In the genomic region with DNA sequence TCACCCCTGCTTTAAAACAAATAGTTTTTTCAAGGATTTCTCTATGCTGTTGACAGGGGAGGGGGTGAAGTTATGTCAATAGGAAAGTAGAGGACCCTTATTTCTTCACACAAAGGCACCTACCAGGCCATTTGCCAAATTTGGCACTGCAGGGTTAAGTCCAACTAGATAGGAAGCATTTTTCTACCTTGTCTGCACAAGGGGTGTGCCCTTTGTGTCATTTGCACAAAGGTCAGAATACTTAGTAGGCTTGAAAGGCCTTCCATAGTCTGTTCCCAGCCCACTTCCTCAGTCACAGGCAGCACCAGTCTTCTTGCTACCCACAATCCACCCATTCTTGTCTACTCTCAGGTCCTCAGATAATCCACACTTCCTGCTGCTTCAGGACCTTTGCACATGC, we compare ENCODE assay signal across 1 cellular context.
TF ChIP-seq lines count a peak whose summit lies in the region.

No MANE protein-coding gene starts in this region.

TF ChIP-seq in HepG2, 621 proteins besides CTCF, POLR2A, EP300 and RAD21 (continues in another document):
- TF ChIP-seq ZNF652 (CRISPR knock-in tag; IDR thresholded peaks at IDR 0.05; ENCODE audit: borderline replicate concordance, low read depth), result peak; percentile 55; the same call in 1 of the 2 replicates
- no peak for TF ChIP-seq NFYC (CRISPR knock-in tag; IDR thresholded peaks at IDR 0.05)
- TF ChIP-seq PRPF4 (IDR thresholded peaks at IDR 0.05; ENCODE audit: low read depth, low read length, poor library complexity, severe bottlenecking), result no peak
- no peak for TF ChIP-seq ZNF713 (CRISPR knock-in tag; IDR thresholded peaks at IDR 0.05)
- TF ChIP-seq NR2F1 (CRISPR knock-in tag; IDR thresholded peaks at IDR 0.05), result no peak
- TF ChIP-seq, protein P1, sequence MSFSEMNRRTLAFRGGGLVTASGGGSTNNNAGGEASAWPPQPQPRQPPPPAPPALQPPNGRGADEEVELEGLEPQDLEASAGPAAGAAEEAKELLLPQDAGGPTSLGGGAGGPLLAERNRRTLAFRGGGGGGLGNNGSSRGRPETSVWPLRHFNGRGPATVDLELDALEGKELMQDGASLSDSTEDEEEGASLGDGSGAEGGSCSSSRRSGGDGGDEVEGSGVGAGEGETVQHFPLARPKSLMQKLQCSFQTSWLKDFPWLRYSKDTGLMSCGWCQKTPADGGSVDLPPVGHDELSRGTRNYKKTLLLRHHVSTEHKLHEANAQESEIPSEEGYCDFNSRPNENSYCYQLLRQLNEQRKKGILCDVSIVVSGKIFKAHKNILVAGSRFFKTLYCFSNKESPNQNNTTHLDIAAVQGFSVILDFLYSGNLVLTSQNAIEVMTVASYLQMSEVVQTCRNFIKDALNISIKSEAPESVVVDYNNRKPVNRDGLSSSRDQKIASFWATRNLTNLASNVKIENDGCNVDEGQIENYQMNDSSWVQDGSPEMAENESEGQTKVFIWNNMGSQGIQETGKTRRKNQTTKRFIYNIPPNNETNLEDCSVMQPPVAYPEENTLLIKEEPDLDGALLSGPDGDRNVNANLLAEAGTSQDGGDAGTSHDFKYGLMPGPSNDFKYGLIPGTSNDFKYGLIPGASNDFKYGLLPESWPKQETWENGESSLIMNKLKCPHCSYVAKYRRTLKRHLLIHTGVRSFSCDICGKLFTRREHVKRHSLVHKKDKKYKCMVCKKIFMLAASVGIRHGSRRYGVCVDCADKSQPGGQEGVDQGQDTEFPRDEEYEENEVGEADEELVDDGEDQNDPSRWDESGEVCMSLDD (CRISPR knock-in tag; IDR thresholded peaks at IDR 0.05; ENCODE audit: borderline replicate concordance), result no peak
- TF ChIP-seq, protein P2, sequence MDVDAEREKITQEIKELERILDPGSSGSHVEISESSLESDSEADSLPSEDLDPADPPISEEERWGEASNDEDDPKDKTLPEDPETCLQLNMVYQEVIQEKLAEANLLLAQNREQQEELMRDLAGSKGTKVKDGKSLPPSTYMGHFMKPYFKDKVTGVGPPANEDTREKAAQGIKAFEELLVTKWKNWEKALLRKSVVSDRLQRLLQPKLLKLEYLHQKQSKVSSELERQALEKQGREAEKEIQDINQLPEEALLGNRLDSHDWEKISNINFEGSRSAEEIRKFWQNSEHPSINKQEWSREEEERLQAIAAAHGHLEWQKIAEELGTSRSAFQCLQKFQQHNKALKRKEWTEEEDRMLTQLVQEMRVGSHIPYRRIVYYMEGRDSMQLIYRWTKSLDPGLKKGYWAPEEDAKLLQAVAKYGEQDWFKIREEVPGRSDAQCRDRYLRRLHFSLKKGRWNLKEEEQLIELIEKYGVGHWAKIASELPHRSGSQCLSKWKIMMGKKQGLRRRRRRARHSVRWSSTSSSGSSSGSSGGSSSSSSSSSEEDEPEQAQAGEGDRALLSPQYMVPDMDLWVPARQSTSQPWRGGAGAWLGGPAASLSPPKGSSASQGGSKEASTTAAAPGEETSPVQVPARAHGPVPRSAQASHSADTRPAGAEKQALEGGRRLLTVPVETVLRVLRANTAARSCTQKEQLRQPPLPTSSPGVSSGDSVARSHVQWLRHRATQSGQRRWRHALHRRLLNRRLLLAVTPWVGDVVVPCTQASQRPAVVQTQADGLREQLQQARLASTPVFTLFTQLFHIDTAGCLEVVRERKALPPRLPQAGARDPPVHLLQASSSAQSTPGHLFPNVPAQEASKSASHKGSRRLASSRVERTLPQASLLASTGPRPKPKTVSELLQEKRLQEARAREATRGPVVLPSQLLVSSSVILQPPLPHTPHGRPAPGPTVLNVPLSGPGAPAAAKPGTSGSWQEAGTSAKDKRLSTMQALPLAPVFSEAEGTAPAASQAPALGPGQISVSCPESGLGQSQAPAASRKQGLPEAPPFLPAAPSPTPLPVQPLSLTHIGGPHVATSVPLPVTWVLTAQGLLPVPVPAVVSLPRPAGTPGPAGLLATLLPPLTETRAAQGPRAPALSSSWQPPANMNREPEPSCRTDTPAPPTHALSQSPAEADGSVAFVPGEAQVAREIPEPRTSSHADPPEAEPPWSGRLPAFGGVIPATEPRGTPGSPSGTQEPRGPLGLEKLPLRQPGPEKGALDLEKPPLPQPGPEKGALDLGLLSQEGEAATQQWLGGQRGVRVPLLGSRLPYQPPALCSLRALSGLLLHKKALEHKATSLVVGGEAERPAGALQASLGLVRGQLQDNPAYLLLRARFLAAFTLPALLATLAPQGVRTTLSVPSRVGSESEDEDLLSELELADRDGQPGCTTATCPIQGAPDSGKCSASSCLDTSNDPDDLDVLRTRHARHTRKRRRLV (CRISPR knock-in tag; IDR thresholded peaks at IDR 0.05), result no peak
- TF ChIP-seq SRF (IDR thresholded peaks at IDR 0.05; ENCODE audit: low read depth, low read length), result peak; percentile 82; the same call in 1 of the 2 replicates
- TF ChIP-seq NR2C2 (CRISPR knock-in tag; IDR thresholded peaks at IDR 0.05; ENCODE audit: borderline replicate concordance), result no peak
- TF ChIP-seq ZNF260 (CRISPR knock-in tag; IDR thresholded peaks at IDR 0.05; ENCODE audit: borderline replicate concordance, low read depth), result no peak
- TF ChIP-seq MBNL3 (CRISPR knock-in tag; conservative IDR thresholded peaks at IDR 0.05), result no peak
- TF ChIP-seq, protein P3, sequence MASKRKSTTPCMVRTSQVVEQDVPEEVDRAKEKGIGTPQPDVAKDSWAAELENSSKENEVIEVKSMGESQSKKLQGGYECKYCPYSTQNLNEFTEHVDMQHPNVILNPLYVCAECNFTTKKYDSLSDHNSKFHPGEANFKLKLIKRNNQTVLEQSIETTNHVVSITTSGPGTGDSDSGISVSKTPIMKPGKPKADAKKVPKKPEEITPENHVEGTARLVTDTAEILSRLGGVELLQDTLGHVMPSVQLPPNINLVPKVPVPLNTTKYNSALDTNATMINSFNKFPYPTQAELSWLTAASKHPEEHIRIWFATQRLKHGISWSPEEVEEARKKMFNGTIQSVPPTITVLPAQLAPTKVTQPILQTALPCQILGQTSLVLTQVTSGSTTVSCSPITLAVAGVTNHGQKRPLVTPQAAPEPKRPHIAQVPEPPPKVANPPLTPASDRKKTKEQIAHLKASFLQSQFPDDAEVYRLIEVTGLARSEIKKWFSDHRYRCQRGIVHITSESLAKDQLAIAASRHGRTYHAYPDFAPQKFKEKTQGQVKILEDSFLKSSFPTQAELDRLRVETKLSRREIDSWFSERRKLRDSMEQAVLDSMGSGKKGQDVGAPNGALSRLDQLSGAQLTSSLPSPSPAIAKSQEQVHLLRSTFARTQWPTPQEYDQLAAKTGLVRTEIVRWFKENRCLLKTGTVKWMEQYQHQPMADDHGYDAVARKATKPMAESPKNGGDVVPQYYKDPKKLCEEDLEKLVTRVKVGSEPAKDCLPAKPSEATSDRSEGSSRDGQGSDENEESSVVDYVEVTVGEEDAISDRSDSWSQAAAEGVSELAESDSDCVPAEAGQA (IDR thresholded peaks at IDR 0.05; ENCODE audit: low read depth), result no peak
- TF ChIP-seq, protein P3 (CRISPR knock-in tag; IDR thresholded peaks at IDR 0.05; ENCODE audit: borderline replicate concordance), result no peak
- TF ChIP-seq ZSCAN12 (CRISPR knock-in tag; IDR thresholded peaks at IDR 0.05), result no peak
- no peak for TF ChIP-seq SRSF9 (IDR thresholded peaks at IDR 0.05; ENCODE audit: borderline replicate concordance, insufficient read depth, low read depth, low read length, poor library complexity, severe bottlenecking)
- TF ChIP-seq ZKSCAN1 (IDR thresholded peaks at IDR 0.05; ENCODE audit: low read length), result peak; percentile 28; the same call in 1 of the 2 replicates
- TF ChIP-seq, protein P4, sequence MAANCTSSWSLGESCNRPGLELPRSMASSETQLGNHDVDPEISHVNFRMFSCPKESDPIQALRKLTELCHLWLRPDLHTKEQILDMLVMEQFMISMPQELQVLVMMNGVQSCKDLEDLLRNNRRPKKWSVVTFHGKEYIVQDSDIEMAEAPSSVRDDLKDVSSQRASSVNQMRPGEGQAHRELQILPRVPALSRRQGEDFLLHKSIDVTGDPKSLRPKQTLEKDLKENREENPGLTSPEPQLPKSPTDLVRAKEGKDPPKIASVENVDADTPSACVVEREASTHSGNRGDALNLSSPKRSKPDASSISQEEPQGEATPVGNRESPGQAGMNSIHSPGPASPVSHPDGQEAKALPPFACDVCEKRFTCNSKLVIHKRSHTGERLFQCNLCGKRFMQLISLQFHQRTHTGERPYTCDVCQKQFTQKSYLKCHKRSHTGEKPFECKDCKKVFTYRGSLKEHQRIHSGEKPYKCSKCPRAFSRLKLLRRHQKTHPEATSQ (CRISPR knock-in tag; IDR thresholded peaks at IDR 0.05; ENCODE audit: borderline replicate concordance), result no peak
- no peak for TF ChIP-seq PITX1 (CRISPR knock-in tag; IDR thresholded peaks at IDR 0.05)
- TF ChIP-seq, protein P5, sequence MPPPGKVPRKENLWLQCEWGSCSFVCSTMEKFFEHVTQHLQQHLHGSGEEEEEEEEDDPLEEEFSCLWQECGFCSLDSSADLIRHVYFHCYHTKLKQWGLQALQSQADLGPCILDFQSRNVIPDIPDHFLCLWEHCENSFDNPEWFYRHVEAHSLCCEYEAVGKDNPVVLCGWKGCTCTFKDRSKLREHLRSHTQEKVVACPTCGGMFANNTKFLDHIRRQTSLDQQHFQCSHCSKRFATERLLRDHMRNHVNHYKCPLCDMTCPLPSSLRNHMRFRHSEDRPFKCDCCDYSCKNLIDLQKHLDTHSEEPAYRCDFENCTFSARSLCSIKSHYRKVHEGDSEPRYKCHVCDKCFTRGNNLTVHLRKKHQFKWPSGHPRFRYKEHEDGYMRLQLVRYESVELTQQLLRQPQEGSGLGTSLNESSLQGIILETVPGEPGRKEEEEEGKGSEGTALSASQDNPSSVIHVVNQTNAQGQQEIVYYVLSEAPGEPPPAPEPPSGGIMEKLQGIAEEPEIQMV (CRISPR knock-in tag; IDR thresholded peaks at IDR 0.05; ENCODE audit: low read depth), result no peak
- no peak for TF ChIP-seq SYNCRIP (IDR thresholded peaks at IDR 0.05; ENCODE audit: insufficient read depth, low read depth, low read length)
- no peak for TF ChIP-seq SOX13 (IDR thresholded peaks at IDR 0.05)
- no peak for TF ChIP-seq SOX13 (CRISPR knock-in tag; conservative IDR thresholded peaks at IDR 0.05 in 1 of 2, IDR thresholded peaks at IDR 0.05 in 1 of 2)
- TF ChIP-seq SOX6 (IDR thresholded peaks at IDR 0.05), result no peak
- TF ChIP-seq SOX6 (CRISPR knock-in tag; IDR thresholded peaks at IDR 0.05), result 0 out of 2 replicates have a peak, but pooled peaks have one; percentile 12
- TF ChIP-seq, protein P6, sequence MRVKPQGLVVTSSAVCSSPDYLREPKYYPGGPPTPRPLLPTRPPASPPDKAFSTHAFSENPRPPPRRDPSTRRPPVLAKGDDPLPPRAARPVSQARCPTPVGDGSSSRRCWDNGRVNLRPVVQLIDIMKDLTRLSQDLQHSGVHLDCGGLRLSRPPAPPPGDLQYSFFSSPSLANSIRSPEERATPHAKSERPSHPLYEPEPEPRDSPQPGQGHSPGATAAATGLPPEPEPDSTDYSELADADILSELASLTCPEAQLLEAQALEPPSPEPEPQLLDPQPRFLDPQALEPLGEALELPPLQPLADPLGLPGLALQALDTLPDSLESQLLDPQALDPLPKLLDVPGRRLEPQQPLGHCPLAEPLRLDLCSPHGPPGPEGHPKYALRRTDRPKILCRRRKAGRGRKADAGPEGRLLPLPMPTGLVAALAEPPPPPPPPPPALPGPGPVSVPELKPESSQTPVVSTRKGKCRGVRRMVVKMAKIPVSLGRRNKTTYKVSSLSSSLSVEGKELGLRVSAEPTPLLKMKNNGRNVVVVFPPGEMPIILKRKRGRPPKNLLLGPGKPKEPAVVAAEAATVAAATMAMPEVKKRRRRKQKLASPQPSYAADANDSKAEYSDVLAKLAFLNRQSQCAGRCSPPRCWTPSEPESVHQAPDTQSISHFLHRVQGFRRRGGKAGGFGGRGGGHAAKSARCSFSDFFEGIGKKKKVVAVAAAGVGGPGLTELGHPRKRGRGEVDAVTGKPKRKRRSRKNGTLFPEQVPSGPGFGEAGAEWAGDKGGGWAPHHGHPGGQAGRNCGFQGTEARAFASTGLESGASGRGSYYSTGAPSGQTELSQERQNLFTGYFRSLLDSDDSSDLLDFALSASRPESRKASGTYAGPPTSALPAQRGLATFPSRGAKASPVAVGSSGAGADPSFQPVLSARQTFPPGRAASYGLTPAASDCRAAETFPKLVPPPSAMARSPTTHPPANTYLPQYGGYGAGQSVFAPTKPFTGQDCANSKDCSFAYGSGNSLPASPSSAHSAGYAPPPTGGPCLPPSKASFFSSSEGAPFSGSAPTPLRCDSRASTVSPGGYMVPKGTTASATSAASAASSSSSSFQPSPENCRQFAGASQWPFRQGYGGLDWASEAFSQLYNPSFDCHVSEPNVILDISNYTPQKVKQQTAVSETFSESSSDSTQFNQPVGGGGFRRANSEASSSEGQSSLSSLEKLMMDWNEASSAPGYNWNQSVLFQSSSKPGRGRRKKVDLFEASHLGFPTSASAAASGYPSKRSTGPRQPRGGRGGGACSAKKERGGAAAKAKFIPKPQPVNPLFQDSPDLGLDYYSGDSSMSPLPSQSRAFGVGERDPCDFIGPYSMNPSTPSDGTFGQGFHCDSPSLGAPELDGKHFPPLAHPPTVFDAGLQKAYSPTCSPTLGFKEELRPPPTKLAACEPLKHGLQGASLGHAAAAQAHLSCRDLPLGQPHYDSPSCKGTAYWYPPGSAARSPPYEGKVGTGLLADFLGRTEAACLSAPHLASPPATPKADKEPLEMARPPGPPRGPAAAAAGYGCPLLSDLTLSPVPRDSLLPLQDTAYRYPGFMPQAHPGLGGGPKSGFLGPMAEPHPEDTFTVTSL (CRISPR knock-in tag; IDR thresholded peaks at IDR 0.05; ENCODE audit: borderline replicate concordance), result no peak
- no peak for TF ChIP-seq JDP2 (CRISPR knock-in tag; IDR thresholded peaks at IDR 0.05; ENCODE audit: borderline replicate concordance)
- TF ChIP-seq ADNP (CRISPR knock-in tag; IDR thresholded peaks at IDR 0.05), result no peak
- TF ChIP-seq SUZ12 (IDR thresholded peaks at IDR 0.05; ENCODE audit: low read depth, low read length), result no peak
- TF ChIP-seq KMT2B (CRISPR knock-in tag; IDR thresholded peaks at IDR 0.05), result no peak
- no peak for TF ChIP-seq IRF2 (CRISPR knock-in tag; IDR thresholded peaks at IDR 0.05)
- no peak for TF ChIP-seq ZNF296 (CRISPR knock-in tag; conservative IDR thresholded peaks at IDR 0.05)
- TF ChIP-seq NFE2L2 (IDR thresholded peaks at IDR 0.05; ENCODE audit: low read length), result no peak
- no peak for TF ChIP-seq FOXA1 (IDR thresholded peaks at IDR 0.05)
- TF ChIP-seq FOXA1 (CRISPR knock-in tag; IDR thresholded peaks at IDR 0.05), result peak; percentile 20; the same call in 1 of the 2 replicates
- TF ChIP-seq TBX3 (IDR thresholded peaks at IDR 0.05; ENCODE audit: borderline replicate concordance), result no peak
